Comparison of ENCODE assay signal across 28 cellular contexts in the genomic region with DNA sequence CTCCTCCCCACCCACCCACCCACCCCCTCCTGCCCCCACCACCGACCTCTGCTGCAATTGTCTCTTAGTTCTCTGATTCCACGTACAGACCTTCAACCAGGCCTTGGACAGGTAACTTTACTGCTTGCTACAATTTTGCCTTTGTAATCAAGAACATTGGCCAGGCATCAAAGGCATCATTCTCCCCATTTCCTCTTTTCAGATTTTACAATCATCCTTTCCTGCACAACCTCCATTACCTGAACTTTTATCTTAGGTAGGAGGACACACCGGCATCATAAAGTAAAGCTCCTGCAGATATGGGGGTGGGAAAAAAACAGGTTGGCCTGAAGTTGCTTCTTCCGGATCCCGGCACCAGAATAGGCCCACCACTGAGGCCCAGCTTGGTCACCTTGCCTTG. TPM values are rescaled to one million over a fixed set of nuclear protein-coding genes. Genes with fewer than 3 reads are reported as not detected.
DNase-seq lines count a peak whose midpoint lies in the region; ATAC-seq, FAIRE-seq and TF ChIP-seq lines count a peak whose summit lies in the region.
"Had no signal": no experiment of that assay in that cellular context is flagged by ENCODE, and none has a peak within 500 bp of the region (broad histone marks: within the 10 kb centered on the region; RNA-seq: fewer than 3 reads in every experiment).

No MANE protein-coding gene starts in this region.

- H3K27ac ChIP-seq in suprapubic skin (peak overlapping the region; percentile 43), heart right ventricle (no peak overlapping the region), left ventricle myocardium inferior (replicated peaks) (no peak overlapping the region)
- H3K27ac ChIP-seq: uterus had no signal

- peaks cover 42% of the 10 kb centered on the region for H3K4me1 Mint-ChIP-seq in WTC11

- H3K27me3 ChIP-seq in suprapubic skin (no peaks in the 10 kb centered on the region), heart right ventricle (no peaks in the 10 kb centered on the region), left ventricle myocardium inferior (ENCODE audit: low read depth) (no peaks in the 10 kb centered on the region)
- H3K27me3 ChIP-seq: uterus had no signal

- no peak for DNase-seq in GM12891 (ENCODE audit: insufficient read length, low spot score)
- no peak for DNase-seq in WTC11 (ENCODE audit: low spot score)
- peak; percentile 13 to 32 for DNase-seq in left colon
- DNase-seq in suprapubic skin (ENCODE audit: low spot score in 2 of 2): no peak
- DNase-seq in heart right ventricle: no peak
- DNase-seq in left ventricle myocardium inferior: no peak
- DNase-seq: activated CD4-positive, alpha-beta T cell treated with anti-CD3 and anti-CD28 coated beads, Interleukin-2, amount 10 ng/mL, durations not matched to agents 24 days and 14 days; activated CD8-positive, alpha-beta memory T cell treated with anti-CD3 and anti-CD28 coated beads for 24 hours; amniotic stem cell; effector CD8-positive, alpha-beta T cell; Kasumi-1; midbrain; natural killer cell; NCI-H1417 treated with DMSO at 0.1 percent for 48 hours; NCI-H2081 treated with DMSO at 0.1 percent for 48 hours; NCI-H345; NCI-H69; retina; SIG-M5; stimulated activated naive CD4-positive, alpha-beta T cell; uterus had no signal

- no peak for TF ChIP-seq EP300 in suprapubic skin (IDR thresholded peaks at IDR 0.05)

- CTCF ChIA-PET in WTC11 (lab: Charles Lee): interaction anchor here (2.1 kb wide), 1 partner anchor 40 kb away, joined by 11 read pairs; a partner anchor contains a TSS

- H3K27me3 Mint-ChIP-seq in WTC11 (ENCODE audit: low read depth): no peaks in the 10 kb centered on the region
- H3K27me3 Mint-ChIP-seq: activated CD4-positive, alpha-beta T cell treated with anti-CD3 and anti-CD28 coated beads, Interleukin-2, amount 10 ng/mL, durations not matched to agents 24 days and 14 days; activated naive CD4-positive, alpha-beta T cell treated with anti-CD3 and anti-CD28 coated beads, Interleukin-2, amount 50 U/mL, for 24 hours had no signal

- no peak overlapping the region for H3K4me3 Mint-ChIP-seq in WTC11
- H3K4me3 Mint-ChIP-seq: activated CD4-positive, alpha-beta T cell treated with anti-CD3 and anti-CD28 coated beads, Interleukin-2, amount 10 ng/mL, durations not matched to agents 24 days and 14 days; activated naive CD4-positive, alpha-beta T cell treated with anti-CD3 and anti-CD28 coated beads, Interleukin-2, amount 50 U/mL, for 24 hours; brain; natural killer cell had no signal

- no peak for FAIRE-seq in GM12891 (lab: Jason Lieb, UNC)
- FAIRE-seq: GM12892 had no signal

- H3K27ac Mint-ChIP-seq in WTC11: peak overlapping the region; percentile 68; the same call in 1 of the 2 replicates
- H3K27ac Mint-ChIP-seq: activated CD4-positive, alpha-beta T cell treated with anti-CD3 and anti-CD28 coated beads, Interleukin-2, amount 10 ng/mL, durations not matched to agents 24 days and 14 days; activated naive CD4-positive, alpha-beta T cell treated with anti-CD3 and anti-CD28 coated beads, Interleukin-2, amount 50 U/mL, for 24 hours; brain; natural killer cell had no signal

- H3K9me3 ChIP-seq in suprapubic skin (no peaks in the 10 kb centered on the region), heart right ventricle (no peaks in the 10 kb centered on the region), left ventricle myocardium inferior (replicated peaks) (no peaks in the 10 kb centered on the region)
- H3K9me3 ChIP-seq: uterus had no signal

- TF ChIP-seq CTCF in WTC11 (IDR thresholded peaks at IDR 0.05) (no peak), suprapubic skin (IDR thresholded peaks at IDR 0.05) (no peak), heart right ventricle (IDR thresholded peaks at IDR 0.05) (no peak), left ventricle myocardium inferior (IDR thresholded peaks at IDR 0.05; ENCODE audit: borderline replicate concordance) (no peak)

- intact Hi-C loops in left colon (cut with DNase I, micrococcal nuclease) (no loop called here), heart right ventricle (cut with DNase I) (no loop called here), left ventricle myocardium inferior (cut with micrococcal nuclease) (no loop called here)

- H3K36me3 ChIP-seq in suprapubic skin (no peaks in the 10 kb centered on the region), heart right ventricle (no peaks in the 10 kb centered on the region), left ventricle myocardium inferior (no peaks in the 10 kb centered on the region)
- H3K36me3 ChIP-seq: uterus had no signal

- POLR2A ChIA-PET in WTC11 (lab: Charles Lee): no interaction called here

- H3K36me3 Mint-ChIP-seq in WTC11: no peaks in the 10 kb centered on the region
- H3K36me3 Mint-ChIP-seq: activated naive CD4-positive, alpha-beta T cell treated with anti-CD3 and anti-CD28 coated beads, Interleukin-2, amount 50 U/mL, for 24 hours; brain; natural killer cell had no signal

- H3K4me1 ChIP-seq in suprapubic skin (peaks cover 19% of the 10 kb centered on the region), heart right ventricle (peaks cover 0 to 22% (median 0%) of the 10 kb centered on the region in 9 donors), left ventricle myocardium inferior (no peaks in the 10 kb centered on the region)
- H3K4me1 ChIP-seq: uterus had no signal

- ATAC-seq in WTC11: no peak
- peak; percentile 57 for ATAC-seq in left colon
- ATAC-seq in heart right ventricle: no peak
- ATAC-seq in GM21717 (IDR thresholded peaks at IDR 0.05; ENCODE audit: unreplicated experiment): no peak
- ATAC-seq: natural killer cell had no signal

- H3K4me3 ChIP-seq in suprapubic skin (no peak overlapping the region), heart right ventricle (no peak overlapping the region), left ventricle myocardium inferior (no peak overlapping the region)
- H3K4me3 ChIP-seq: smooth muscle cell, uterus had no signal

- 61% methylated on average over 5 of the region's 5 CpGs for WGBS in suprapubic skin
- WGBS in heart right ventricle, 2 donors: 76 to 85% methylated on average over 5 of the region's 5 CpGs

- no peaks in the 10 kb centered on the region for H3K9me3 Mint-ChIP-seq in WTC11
- H3K9me3 Mint-ChIP-seq: activated CD4-positive, alpha-beta T cell treated with anti-CD3 and anti-CD28 coated beads, Interleukin-2, amount 10 ng/mL, durations not matched to agents 24 days and 14 days; activated naive CD4-positive, alpha-beta T cell treated with anti-CD3 and anti-CD28 coated beads, Interleukin-2, amount 50 U/mL, for 24 hours; brain; natural killer cell had no signal

- TF ChIP-seq POLR2A in GM12891 (IDR thresholded peaks at IDR 0.05; ENCODE audit: low read depth, low read length): no peak
- TF ChIP-seq POLR2A in suprapubic skin (IDR thresholded peaks at IDR 0.05): no peak

TF ChIP-seq in GM12891, 5 proteins besides CTCF, POLR2A, EP300 and RAD21:
- TF ChIP-seq POLR2AphosphoS5 (IDR thresholded peaks at IDR 0.05; ENCODE audit: low read depth, low read length) (no peak), PAX5 (IDR thresholded peaks at IDR 0.05; ENCODE audit: insufficient read depth, low read length, severe bottlenecking) (no peak), SPI1 (IDR thresholded peaks at IDR 0.05; ENCODE audit: low read depth, low read length) (peak; percentile 66), TAF1 (IDR thresholded peaks at IDR 0.05; ENCODE audit: low read depth, low read length) (no peak)

TF ChIP-seq in WTC11, 78 proteins besides CTCF, POLR2A, EP300 and RAD21 (continues in another document):
- TF ChIP-seq MXD4 (CRISPR knock-in tag; IDR thresholded peaks at IDR 0.05; ENCODE audit: borderline replicate concordance): no peak
- TF ChIP-seq, protein P1, sequence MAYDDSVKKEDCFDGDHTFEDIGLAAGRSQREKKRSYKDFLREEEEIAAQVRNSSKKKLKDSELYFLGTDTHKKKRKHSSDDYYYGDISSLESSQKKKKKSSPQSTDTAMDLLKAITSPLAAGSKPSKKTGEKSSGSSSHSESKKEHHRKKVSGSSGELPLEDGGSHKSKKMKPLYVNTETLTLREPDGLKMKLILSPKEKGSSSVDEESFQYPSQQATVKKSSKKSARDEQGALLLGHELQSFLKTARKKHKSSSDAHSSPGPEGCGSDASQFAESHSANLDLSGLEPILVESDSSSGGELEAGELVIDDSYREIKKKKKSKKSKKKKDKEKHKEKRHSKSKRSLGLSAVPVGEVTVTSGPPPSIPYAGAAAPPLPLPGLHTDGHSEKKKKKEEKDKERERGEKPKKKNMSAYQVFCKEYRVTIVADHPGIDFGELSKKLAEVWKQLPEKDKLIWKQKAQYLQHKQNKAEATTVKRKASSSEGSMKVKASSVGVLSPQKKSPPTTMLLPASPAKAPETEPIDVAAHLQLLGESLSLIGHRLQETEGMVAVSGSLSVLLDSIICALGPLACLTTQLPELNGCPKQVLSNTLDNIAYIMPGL (CRISPR knock-in tag; IDR thresholded peaks at IDR 0.05): no peak
- TF ChIP-seq, protein P2, sequence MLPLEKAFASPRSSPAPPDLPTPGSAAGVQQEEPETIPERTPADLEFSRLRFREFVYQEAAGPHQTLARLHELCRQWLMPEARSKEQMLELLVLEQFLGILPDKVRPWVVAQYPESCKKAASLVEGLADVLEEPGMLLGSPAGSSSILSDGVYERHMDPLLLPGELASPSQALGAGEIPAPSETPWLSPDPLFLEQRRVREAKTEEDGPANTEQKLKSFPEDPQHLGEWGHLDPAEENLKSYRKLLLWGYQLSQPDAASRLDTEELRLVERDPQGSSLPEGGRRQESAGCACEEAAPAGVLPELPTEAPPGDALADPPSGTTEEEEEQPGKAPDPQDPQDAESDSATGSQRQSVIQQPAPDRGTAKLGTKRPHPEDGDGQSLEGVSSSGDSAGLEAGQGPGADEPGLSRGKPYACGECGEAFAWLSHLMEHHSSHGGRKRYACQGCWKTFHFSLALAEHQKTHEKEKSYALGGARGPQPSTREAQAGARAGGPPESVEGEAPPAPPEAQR (CRISPR knock-in tag; IDR thresholded peaks at IDR 0.05): no peak

RNA-seq across cellular contexts. Expression of a gene that starts 25.7 kb away (rescaled TPM):
- 122 TPM for polyA plus RNA-seq in GM12891 (2012; ENCODE audit: low read depth, missing spikeins)
- 85.5 to 91.1 TPM (median 89.3 TPM) in 3 replicates for total RNA-seq in WTC11 (2021)
- total RNA-seq in left colon: 10 to 100 TPM; 58.1 to 63.0 TPM
- 10 to 100 TPM; 33.8 to 48.3 (median 40.3) TPM for total RNA-seq in suprapubic skin
- 10 to 100 TPM; 49.0 to 73.4 (median 59.8) TPM for total RNA-seq in heart right ventricle
- polyA plus RNA-seq in heart right ventricle: 10 to 100 TPM; 38.0 to 95.0 TPM
- 55.2 TPM for total RNA-seq in left ventricle myocardium inferior

RNA-seq across cellular contexts. Expression of a gene that starts 39.7 kb away (rescaled TPM):
- 1.9 TPM for polyA plus RNA-seq in GM12891 (2012; ENCODE audit: low read depth, missing spikeins)
- total RNA-seq in WTC11 (2021) (3.2 to 3.6 TPM (median 3.5 TPM) in 3 replicates), left colon (10 to 100 TPM; 37.3 to 50.5 TPM), suprapubic skin (10 to 100 TPM; 16.0 to 58.3 (median 21.5) TPM), heart right ventricle (1 to 10 TPM; 1.5 to 6.1 (median 3.7) TPM), left ventricle myocardium inferior (4.7 TPM)
- 1 to 10 TPM in 1 of 2 donors, under 1 TPM in 1; 0.86 to 1.2 TPM for polyA plus RNA-seq in heart right ventricle
- polyA plus RNA-seq: AG04450, BJ had no signal

RNA-seq across cellular contexts. Expression of a gene that starts 49.1 kb away (rescaled TPM):
- polyA plus RNA-seq in GM12891 (2012; ENCODE audit: low read depth, missing spikeins): 11.0 TPM
- 10.9 to 19.0 TPM (median 16.4 TPM) in 3 replicates for total RNA-seq in WTC11 (2021)
- total RNA-seq in left colon: 1 to 10 TPM; 6.1 to 7.9 TPM
- total RNA-seq in suprapubic skin: 10 to 100 TPM in 2 of 4 donors, 1 to 10 TPM in 2; 6.8 to 26.9 (median 12.4) TPM
- total RNA-seq in heart right ventricle: 10 to 100 TPM in 8 of 10 donors, 1 to 10 TPM in 2; 6.0 to 18.7 (median 12.4) TPM
- 10 to 100 TPM in 1 of 2 donors, 1 to 10 TPM in 1; 1.6 to 35.6 TPM for polyA plus RNA-seq in heart right ventricle
- total RNA-seq in left ventricle myocardium inferior: 12.8 TPM

Comparison
In these comparisons a context has a peak if more than half of its experiments do, and no peak if none do; other contexts are left out.
1. DNase-seq: peak in left colon (2 of 2); none in GM12891 (single experiment), WTC11 (single experiment), suprapubic skin (0 of 2), heart right ventricle (0 of 2) and left ventricle myocardium inferior (single experiment).